8 cellular contexts compared by ENCODE assay signal in the genomic region with DNA sequence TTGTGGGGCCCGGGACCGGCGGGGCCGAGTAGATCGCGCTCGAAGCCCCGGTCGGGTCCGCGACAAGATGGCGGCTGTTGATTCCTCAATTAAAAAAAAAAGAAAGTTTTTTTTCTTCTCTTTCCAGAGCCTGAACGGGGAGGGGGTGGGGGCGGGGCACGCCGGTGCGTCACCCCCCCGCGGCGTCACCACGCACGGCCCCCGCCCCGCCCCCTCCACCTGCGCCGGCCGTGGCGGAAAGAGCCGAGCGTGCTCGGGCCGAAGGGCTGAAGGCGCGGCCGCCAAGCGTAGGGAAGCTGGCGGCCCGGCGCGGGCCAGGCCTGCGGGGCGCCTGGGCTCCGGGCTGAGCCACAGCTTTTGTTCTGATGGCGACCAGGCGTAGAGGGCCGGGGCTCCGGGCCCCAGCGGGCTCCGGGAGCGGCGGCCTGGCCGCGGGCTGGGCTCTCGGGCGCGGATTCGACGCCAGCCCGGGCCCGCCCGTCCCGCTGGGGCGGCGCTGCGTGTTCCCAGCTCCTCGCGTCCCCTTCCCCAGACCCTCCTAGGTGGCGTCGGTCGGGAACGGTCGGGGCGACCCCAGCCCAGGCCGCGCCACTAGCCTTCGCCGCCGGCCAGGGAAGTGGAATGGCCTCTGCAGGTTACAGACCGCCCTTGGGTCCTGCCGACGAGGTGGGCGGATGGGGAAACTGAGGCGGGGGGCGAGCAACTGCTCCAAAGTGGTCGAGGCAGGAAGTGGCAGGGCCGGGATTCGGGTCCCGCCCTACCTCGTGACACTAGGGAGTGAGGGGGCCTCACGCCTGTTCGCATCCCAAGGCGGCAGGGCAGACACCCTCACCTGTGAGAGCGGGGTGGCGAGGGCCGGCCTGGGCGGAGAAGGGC. TPM values are rescaled to one million over a fixed set of nuclear protein-coding genes. Genes with fewer than 3 reads are reported as not detected.
DNase-seq lines count a peak whose midpoint lies in the region; ATAC-seq and TF ChIP-seq lines count a peak whose summit lies in the region.

CREBBP (minus strand) TSS at position 91 of the 876 bp plus-strand sequence. CDS start 797 bp downstream, outside the sequence.

- in situ Hi-C loops in G401 (cut with HindIII; ENCODE audit: low sequenced_read_pairs) (no loop called here), SK-MEL-5 (cut with HindIII; ENCODE audit: low pct_unique_long_range_greater_than_20kb, low sequenced_read_pairs) (no loop called here)

- H3K9me3 ChIP-seq in HEK293 (ENCODE audit: control insufficient read depth, insufficient read depth, low read depth, low read length), result no peaks in the 10 kb centered on the region
- no peaks in the 10 kb centered on the region for H3K9me3 ChIP-seq in gastroesophageal sphincter
- H3K9me3 ChIP-seq in neutrophil, result no peaks in the 10 kb centered on the region

- POLR2A ChIA-PET in HEK293 (lab: Yijun Ruan, JAX), result interaction anchor here (0.6 to 0.7 kb wide), 3 partner anchors 97 to 392 kb away, joined by 3 read pairs; partner anchors contain the start of gene TFAP4

- TF ChIP-seq POLR2A in gastroesophageal sphincter (IDR thresholded peaks at IDR 0.05), result peak; percentile 45 to 57

- no peak for TF ChIP-seq EP300 in gastroesophageal sphincter (IDR thresholded peaks at IDR 0.05)

- H3K36me3 ChIP-seq in HEK293 (ENCODE audit: control insufficient read depth in 2 of 2, insufficient read depth in 1 of 2, low read length in 2 of 2), result peaks cover 0 to 15% of the 10 kb centered on the region in 2 experiments; a peak in 2 of 3 replicates
- no peaks in the 10 kb centered on the region for H3K36me3 ChIP-seq in gastroesophageal sphincter
- peaks cover 13% of the 10 kb centered on the region for H3K36me3 ChIP-seq in neutrophil

- CTCF ChIA-PET in HEK293 (lab: Yijun Ruan, JAX), result interaction anchor here (0.6 to 0.9 kb wide), 3 partner anchors 12 to 190 kb away, joined by 3 to 5 read pairs (median 3); no protein-coding TSS in a partner anchor

- DNase-seq in G401 (ENCODE audit: low spot score) (peak; percentile 87), MV-4-11 (lab: John Stamatoyannopoulos, UW) (peak; percentile 79), SK-MEL-5 (ENCODE audit: low read depth, low spot score) (peak; percentile 79)
- peak; percentile 85 for DNase-seq in activated naive CD4-positive, alpha-beta T cell treated with Interleukin-2 at 50 U/mL for 16 hours

- TF ChIP-seq CTCF in HEK293 (tag by site-specific recombination; IDR thresholded peaks at IDR 0.05), result peak; percentile 52; the same call in 1 of the 2 replicates
- TF ChIP-seq CTCF in gastroesophageal sphincter (IDR thresholded peaks at IDR 0.05), result peak in 1 of 4 experiments; percentile 16
- TF ChIP-seq CTCF in neutrophil (IDR thresholded peaks at IDR 0.05), result peak; percentile 57
- TF ChIP-seq CTCF in subcutaneous adipose tissue (IDR thresholded peaks at IDR 0.05; ENCODE audit: low read depth), result no peak

- ATAC-seq in gastroesophageal sphincter, result peak; percentile 91

- H3K27ac ChIP-seq in HEK293 (ENCODE audit: extremely low read depth, low read depth, low read length), result peak within 1 kb of the TSS; percentile 89; the same call in 1 of the 2 replicates
- H3K27ac ChIP-seq in gastroesophageal sphincter, result peak within 1 kb of the TSS; percentile 68 to 99 (median 90)
- peak within 1 kb of the TSS; percentile 88 for H3K27ac ChIP-seq in neutrophil

- peak within 1 kb of the TSS; percentile 93 for H3K4me3 ChIP-seq in HEK293 (ENCODE audit: low read depth, low read length)
- peak within 1 kb of the TSS; percentile 90 for H3K4me3 ChIP-seq in gastroesophageal sphincter
- peak within 1 kb of the TSS; percentile 91 for H3K4me3 ChIP-seq in neutrophil (ENCODE audit: low read depth in 1 of 2, low read length in 1 of 2)

- 45% methylated on average over 4 of the region's 96 CpGs; no CpG with 5 or more reads in 1 of the 2 donors for WGBS in gastroesophageal sphincter (ENCODE audit: low coverage in 1 of 2), 2 donors

- H3K27me3 ChIP-seq in gastroesophageal sphincter (no peaks in the 10 kb centered on the region), neutrophil (peaks cover 40% of the 10 kb centered on the region)

- H3K4me1 ChIP-seq in HEK293 (ENCODE audit: control insufficient read depth, insufficient read depth, low read length) (peaks cover 7% of the 10 kb centered on the region), gastroesophageal sphincter (peaks cover under 1 to 38% (median 24%) of the 10 kb centered on the region in 3 donors), neutrophil (ENCODE audit: control insufficient read depth in 1 of 2, insufficient read depth in 1 of 2, low read depth in 1 of 2, low read length in 1 of 2) (peaks cover 36 to 42% of the 10 kb centered on the region in 2 experiments)

TF ChIP-seq in HEK293, 187 proteins besides CTCF, POLR2A, EP300 and RAD21 (continues in another document):
- peak; percentile 42; the same call in 1 of the 2 replicates for TF ChIP-seq KLF9 (tag by site-specific recombination; IDR thresholded peaks at IDR 0.05; ENCODE audit: low read depth)
- TF ChIP-seq ZNF202 (tag by site-specific recombination; IDR thresholded peaks at IDR 0.05; ENCODE audit: borderline replicate concordance), result no peak
- TF ChIP-seq ZNF785 (tag by site-specific recombination; IDR thresholded peaks at IDR 0.05), result no peak
- TF ChIP-seq ZBTB17 (tag by site-specific recombination; IDR thresholded peaks at IDR 0.05), result no peak
- TF ChIP-seq, protein P1, sequence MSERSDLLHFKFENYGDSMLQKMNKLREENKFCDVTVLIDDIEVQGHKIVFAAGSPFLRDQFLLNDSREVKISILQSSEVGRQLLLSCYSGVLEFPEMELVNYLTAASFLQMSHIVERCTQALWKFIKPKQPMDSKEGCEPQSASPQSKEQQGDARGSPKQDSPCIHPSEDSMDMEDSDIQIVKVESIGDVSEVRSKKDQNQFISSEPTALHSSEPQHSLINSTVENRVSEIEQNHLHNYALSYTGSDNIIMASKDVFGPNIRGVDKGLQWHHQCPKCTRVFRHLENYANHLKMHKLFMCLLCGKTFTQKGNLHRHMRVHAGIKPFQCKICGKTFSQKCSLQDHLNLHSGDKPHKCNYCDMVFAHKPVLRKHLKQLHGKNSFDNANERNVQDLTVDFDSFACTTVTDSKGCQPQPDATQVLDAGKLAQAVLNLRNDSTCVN (tag by site-specific recombination; optimal IDR thresholded peaks at IDR 0.05), result peak; percentile 51
- no peak for TF ChIP-seq ZBTB7A (tag by site-specific recombination; IDR thresholded peaks at IDR 0.05; ENCODE audit: low read depth)
- TF ChIP-seq ZNF2 (tag by site-specific recombination; IDR thresholded peaks at IDR 0.05), result 0 out of 2 replicates have a peak, but pooled peaks have one; percentile 17
- no peak for TF ChIP-seq ZBTB21 (tag by site-specific recombination; IDR thresholded peaks at IDR 0.05)
- no peak for TF ChIP-seq ZNF366 (tag by site-specific recombination; conservative IDR thresholded peaks at IDR 0.05)
- TF ChIP-seq ZNF335 (tag by site-specific recombination; conservative IDR thresholded peaks at IDR 0.05), result peak; percentile 45; the same call in 1 of the 2 replicates
- TF ChIP-seq ZNF677 (tag by site-specific recombination; IDR thresholded peaks at IDR 0.05), result 0 out of 2 replicates have a peak, but pooled peaks have one; percentile 34
- peak; percentile 64 for TF ChIP-seq ZBTB8A (tag by site-specific recombination; IDR thresholded peaks at IDR 0.05)
- 0 out of 2 replicates have a peak, but pooled peaks have one; percentile 30 for TF ChIP-seq SCRT2 (tag by site-specific recombination; IDR thresholded peaks at IDR 0.05)
- TF ChIP-seq ZNF596 (tag by site-specific recombination; IDR thresholded peaks at IDR 0.05), result peak; percentile 12; the same call in 1 of the 2 replicates
- TF ChIP-seq, protein P2, sequence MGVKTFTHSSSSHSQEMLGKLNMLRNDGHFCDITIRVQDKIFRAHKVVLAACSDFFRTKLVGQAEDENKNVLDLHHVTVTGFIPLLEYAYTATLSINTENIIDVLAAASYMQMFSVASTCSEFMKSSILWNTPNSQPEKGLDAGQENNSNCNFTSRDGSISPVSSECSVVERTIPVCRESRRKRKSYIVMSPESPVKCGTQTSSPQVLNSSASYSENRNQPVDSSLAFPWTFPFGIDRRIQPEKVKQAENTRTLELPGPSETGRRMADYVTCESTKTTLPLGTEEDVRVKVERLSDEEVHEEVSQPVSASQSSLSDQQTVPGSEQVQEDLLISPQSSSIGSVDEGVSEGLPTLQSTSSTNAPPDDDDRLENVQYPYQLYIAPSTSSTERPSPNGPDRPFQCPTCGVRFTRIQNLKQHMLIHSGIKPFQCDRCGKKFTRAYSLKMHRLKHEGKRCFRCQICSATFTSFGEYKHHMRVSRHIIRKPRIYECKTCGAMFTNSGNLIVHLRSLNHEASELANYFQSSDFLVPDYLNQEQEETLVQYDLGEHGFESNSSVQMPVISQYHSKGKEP (tag by site-specific recombination; IDR thresholded peaks at IDR 0.05), result peak; percentile 42; the same call in 1 of the 2 replicates

RNA-seq across cellular contexts. Expression of gene CREBBP, which starts in this region (rescaled TPM):
- 6.2 and 8.6 TPM in 2 replicates for total RNA-seq in G401 (2014; rRNA removed; shearing (Covaris generic))
- total RNA-seq in SK-MEL-5 (2014; rRNA removed; shearing (Covaris generic)), result 6.0 and 8.6 TPM in 2 replicates
- polyA plus RNA-seq in SK-MEL-5 (2015; cell fraction: cytosol; rRNA removed), result 18.2 and 31.4 TPM in 2 replicates
- polyA plus RNA-seq in SK-MEL-5 (2015; cell fraction: nucleus; rRNA removed), result 8.3 and 11.0 TPM in 2 replicates
- total RNA-seq in gastroesophageal sphincter (100 to 1,000 TPM in 1 of 4 donors, 10 to 100 TPM in 3; 45.9 to 115 (median 61.7) TPM), subcutaneous adipose tissue (100 to 1,000 TPM in 1 of 4 donors, 10 to 100 TPM in 3; 61.2 to 119 (median 77.4) TPM)

Comparison
In these comparisons a context has a peak if more than half of its experiments do, and no peak if none do; other contexts are left out.
1. Peak in every context shown above with its lines: DNase-seq, ATAC-seq, H3K4me3 ChIP-seq and H3K27ac ChIP-seq.